In the genomic region with DNA sequence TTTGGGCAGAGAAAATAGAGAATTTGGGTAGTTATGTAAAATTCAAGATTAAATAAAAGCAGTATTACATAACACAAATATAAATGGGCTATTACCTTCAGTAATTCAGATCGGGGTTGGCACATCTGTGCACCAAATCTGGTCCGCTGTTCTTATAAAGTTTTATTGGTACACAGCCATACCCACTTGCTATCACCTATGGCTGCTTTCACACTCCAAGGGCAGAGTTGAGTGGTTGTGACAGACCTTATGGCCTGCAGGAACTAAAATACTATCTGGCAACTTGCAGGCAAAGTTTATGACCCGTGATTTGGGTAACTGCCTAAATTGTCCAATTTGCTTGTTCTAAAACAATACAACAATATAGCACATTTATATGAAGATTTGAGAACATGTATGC, we compare ENCODE assay signal across 35 cellular contexts.
"Had no signal": no experiment of that assay in that cellular context is flagged by ENCODE, and none has a peak within 500 bp of the region (broad histone marks: within the 10 kb centered on the region; RNA-seq: fewer than 3 reads in every experiment).

No MANE protein-coding gene starts in this region.

- H3K36me3 ChIP-seq: cardiac muscle cell had no signal

- H3K4me1 Mint-ChIP-seq: activated B cell treated with CpG ODN at 0.5 μM for 24 hours had no signal

- H3K4me1 ChIP-seq: ascending aorta had no signal

- H3K27ac Mint-ChIP-seq: activated B cell treated with CpG ODN at 0.5 μM for 24 hours; activated CD4-positive, alpha-beta memory T cell treated with anti-CD3 and anti-CD28 coated beads for 36 hours; activated CD4-positive, alpha-beta T cell treated with anti-CD3 and anti-CD28 coated beads, Interleukin-2, amount 10 ng/mL, durations not matched to agents 24 days and 14 days; activated CD8-positive, alpha-beta T cell treated with anti-CD3 and anti-CD28 coated beads for 36 hours; activated naive CD4-positive, alpha-beta T cell treated with anti-CD3 and anti-CD28 coated beads for 36 hours; activated naive CD4-positive, alpha-beta T cell treated with anti-CD3 and anti-CD28 coated beads, Interleukin-2, amount 50 U/mL, for 72 hours; activated naive CD8-positive, alpha-beta T cell treated with anti-CD3 and anti-CD28 coated beads for 36 hours; activated T-cell treated with anti-CD3 and anti-CD28 coated beads, Interleukin-2, amount 50 U/mL, for 72 hours; activated T-helper 1 cell treated with anti-CD3 and anti-CD28 coated beads, Interleukin-12 subunit alpha, Interleukin-12 subunit beta, Interleukin-2, Interleukin-4 antibody, amounts not matched to agents 30 ng/mL and 10 ng/mL and 1 ng/mL, durations not matched to agents 14 hours and 24 hours and 36 hours; activated T-helper 17 cell treated with anti-CD3 and anti-CD28 coated beads, Interleukin-2, amount 50 U/mL, for 72 hours; T-helper 1 cell treated with Interleukin-12 subunit alpha and Interleukin-12 subunit beta and Interleukin-4 antibody, amounts not matched to agents 30 μg/mL and 1 μg/mL, for 36 hours; T-helper 2 cell treated with Interferon-gamma antibody and Interleukin-4, amounts not matched to agents 5 μg/mL and 100 μg/mL, for 36 hours had no signal

- H3K9me3 Mint-ChIP-seq: activated B cell treated with CpG ODN at 0.5 μM for 24 hours; activated CD4-positive, alpha-beta memory T cell treated with anti-CD3 and anti-CD28 coated beads for 36 hours; activated CD4-positive, alpha-beta T cell treated with anti-CD3 and anti-CD28 coated beads, Interleukin-2, amount 10 ng/mL, durations not matched to agents 24 days and 14 days; activated CD8-positive, alpha-beta T cell treated with anti-CD3 and anti-CD28 coated beads for 36 hours; activated naive CD4-positive, alpha-beta T cell treated with anti-CD3 and anti-CD28 coated beads for 36 hours; activated naive CD8-positive, alpha-beta T cell treated with anti-CD3 and anti-CD28 coated beads for 36 hours; activated T-cell treated with anti-CD3 and anti-CD28 coated beads, Interleukin-2, amount 50 U/mL, for 4 hours; activated T-helper 1 cell treated with anti-CD3 and anti-CD28 coated beads, Interleukin-12 subunit alpha, Interleukin-12 subunit beta, Interleukin-2, Interleukin-4 antibody, amounts not matched to agents 30 ng/mL and 10 ng/mL and 1 ng/mL, durations not matched to agents 14 hours and 24 hours and 36 hours; brain; central memory CD8-positive, alpha-beta T cell; T-helper 2 cell treated with Interferon-gamma antibody and Interleukin-4, amounts not matched to agents 5 μg/mL and 100 μg/mL, for 36 hours had no signal

- ATAC-seq: activated CD8-positive, alpha-beta T cell treated with anti-CD3 and anti-CD28 coated beads for 36 hours; activated naive CD4-positive, alpha-beta T cell treated with anti-CD3 and anti-CD28 coated beads, Interleukin-2, amount 50 U/mL, for 72 hours; activated T-cell treated with anti-CD3 and anti-CD28 coated beads, Interleukin-2, amount 50 U/mL, for 4 hours; activated T-cell treated with anti-CD3 and anti-CD28 coated beads, Interleukin-2, amount 50 U/mL, for 72 hours; activated T-helper 17 cell treated with anti-CD3 and anti-CD28 coated beads, Interleukin-2, amount 50 U/mL, for 72 hours had no signal

- H3K27me3 Mint-ChIP-seq: activated CD8-positive, alpha-beta T cell treated with anti-CD3 and anti-CD28 coated beads for 36 hours; activated T-helper 17 cell treated with anti-CD3 and anti-CD28 coated beads, Interleukin-2, amount 50 U/mL, for 72 hours; brain had no signal

- DNase-seq: activated B cell treated with CpG ODN at 0.5 μM for 24 hours; activated CD4-positive, alpha-beta memory T cell treated with anti-CD3 and anti-CD28 coated beads for 36 hours; activated CD4-positive, alpha-beta T cell treated with anti-CD3 and anti-CD28 coated beads for 4 hours; activated CD4-positive, alpha-beta T cell treated with anti-CD3 and anti-CD28 coated beads, Interleukin-2, amount 10 ng/mL, durations not matched to agents 24 days and 14 days; activated CD4-positive, alpha-beta T cell treated with anti-CD3 and anti-CD28 coated beads, Interleukin-2, amount 50 U/mL, for 1 hour; activated CD4-positive, alpha-beta T cell treated with anti-CD3 and anti-CD28 coated beads, Interleukin-2, amount 50 U/mL, for 4 hours; activated CD4-positive, CD25-positive, alpha-beta regulatory T cell treated with anti-CD3 and anti-CD28 coated beads, Interleukin-2, amount 50 U/mL, for 72 hours; activated CD8-positive, alpha-beta memory T cell treated with anti-CD3 and anti-CD28 coated beads, Interleukin-2, amount 50 U/mL, for 4 hours; activated CD8-positive, alpha-beta T cell treated with anti-CD3 and anti-CD28 coated beads for 36 hours; activated effector memory CD4-positive, alpha-beta T cell treated with anti-CD3 and anti-CD28 coated beads, Interleukin-2, amount 50 U/mL, for 16 hours; activated gamma-delta T cell treated with Interleukin-2 at 50 U/mL for 16 hours; activated naive CD4-positive, alpha-beta T cell; activated naive CD4-positive, alpha-beta T cell treated with anti-CD3 and anti-CD28 coated beads for 36 hours; activated naive CD4-positive, alpha-beta T cell treated with anti-CD3 and anti-CD28 coated beads, Interleukin-2, amount 50 U/mL, for 16 hours; activated naive CD8-positive, alpha-beta T cell treated with anti-CD3 and anti-CD28 coated beads for 36 hours; activated T-cell treated with anti-CD3 and anti-CD28 coated beads for 4 hours; activated T-cell treated with anti-CD3 and anti-CD28 coated beads, Interleukin-2, amount 50 U/mL, for 1 hour; activated T-cell treated with anti-CD3 and anti-CD28 coated beads, Interleukin-2, amount 50 U/mL, for 4 hours; activated T-cell treated with anti-CD3 and anti-CD28 coated beads, Interleukin-2, amount 50 U/mL, for 72 hours; amygdala; anterior cingulate cortex; caudate nucleus; cerebellar nuclear complex; T-helper 2 cell; T-helper 9 cell had no signal

- H3K4me3 ChIP-seq: ascending aorta, cardiac muscle cell had no signal

- H3K36me3 Mint-ChIP-seq: activated CD4-positive, alpha-beta memory T cell treated with anti-CD3 and anti-CD28 coated beads for 36 hours; activated naive CD8-positive, alpha-beta T cell treated with anti-CD3 and anti-CD28 coated beads for 36 hours had no signal

- H3K9me3 ChIP-seq: ascending aorta had no signal

- H3K4me3 Mint-ChIP-seq: activated B cell treated with CpG ODN at 0.5 μM for 24 hours; activated CD4-positive, alpha-beta memory T cell treated with anti-CD3 and anti-CD28 coated beads for 36 hours; activated CD4-positive, alpha-beta T cell treated with anti-CD3 and anti-CD28 coated beads, Interleukin-2, amount 10 ng/mL, durations not matched to agents 24 days and 14 days; activated CD8-positive, alpha-beta T cell treated with anti-CD3 and anti-CD28 coated beads for 36 hours; activated naive CD4-positive, alpha-beta T cell treated with anti-CD3 and anti-CD28 coated beads for 36 hours; activated naive CD8-positive, alpha-beta T cell treated with anti-CD3 and anti-CD28 coated beads for 36 hours; activated T-cell treated with anti-CD3 and anti-CD28 coated beads, Interleukin-2, amount 50 U/mL, for 4 hours; activated T-cell treated with anti-CD3 and anti-CD28 coated beads, Interleukin-2, amount 50 U/mL, for 72 hours; activated T-helper 1 cell treated with anti-CD3 and anti-CD28 coated beads, Interleukin-12 subunit alpha, Interleukin-12 subunit beta, Interleukin-2, Interleukin-4 antibody, amounts not matched to agents 30 ng/mL and 10 ng/mL and 1 ng/mL, durations not matched to agents 14 hours and 24 hours and 36 hours; activated T-helper 17 cell treated with anti-CD3 and anti-CD28 coated beads, Interleukin-2, amount 50 U/mL, for 72 hours; brain; central memory CD8-positive, alpha-beta T cell; T-helper 1 cell treated with Interleukin-12 subunit alpha and Interleukin-12 subunit beta and Interleukin-4 antibody, amounts not matched to agents 30 μg/mL and 1 μg/mL, for 36 hours; T-helper 2 cell treated with Interferon-gamma antibody and Interleukin-4, amounts not matched to agents 5 μg/mL and 100 μg/mL, for 36 hours had no signal

- H3K27ac ChIP-seq: ascending aorta, cardiac muscle cell, VCaP had no signal
